Comparison of ENCODE assay signal across 3 cellular contexts in genomic region chr14:83251402-83251801, GRCh38.
TF ChIP-seq lines count a peak whose summit lies in the region.

No MANE protein-coding gene starts in this region.

TF ChIP-seq in SK-N-SH treated with all-trans-retinoic acid at 6 μM for 48 hours, 23 proteins besides CTCF, POLR2A, EP300 and RAD21:
- TF ChIP-seq CREB5 (CRISPR knock-in tag; IDR thresholded peaks at IDR 0.05; ENCODE audit: low read depth), result no peak
- no peak for TF ChIP-seq TSHZ2 (CRISPR knock-in tag; IDR thresholded peaks at IDR 0.05)
- no peak for TF ChIP-seq SNAI2 (CRISPR knock-in tag; IDR thresholded peaks at IDR 0.05)
- no peak for TF ChIP-seq CSRNP3 (CRISPR knock-in tag; IDR thresholded peaks at IDR 0.05)
- TF ChIP-seq ISL1 (CRISPR knock-in tag; IDR thresholded peaks at IDR 0.05), result peak; percentile 20; the same call in 1 of the 2 replicates
- TF ChIP-seq ZNF70 (CRISPR knock-in tag; IDR thresholded peaks at IDR 0.05), result no peak

TF ChIP-seq in SK-N-SH, 30 proteins besides CTCF, POLR2A, EP300 and RAD21:
- TF ChIP-seq TCF12 (IDR thresholded peaks at IDR 0.05), result no peak
- no peak for TF ChIP-seq POLR2AphosphoS5 (IDR thresholded peaks at IDR 0.05; ENCODE audit: low read depth, low read length)
- no peak for TF ChIP-seq MXI1 (IDR thresholded peaks at IDR 0.05; ENCODE audit: low read depth, low read length)
- no peak for TF ChIP-seq RCOR1 (IDR thresholded peaks at IDR 0.05; ENCODE audit: low read length)
- TF ChIP-seq IRF3 (IDR thresholded peaks at IDR 0.05; ENCODE audit: low read depth, low read length), result no peak
- no peak for TF ChIP-seq MAX (IDR thresholded peaks at IDR 0.05; ENCODE audit: low read depth)
- no peak for TF ChIP-seq ELF1 (IDR thresholded peaks at IDR 0.05)
- no peak for TF ChIP-seq FOXJ3 (CRISPR knock-in tag; IDR thresholded peaks at IDR 0.05)
- no peak for TF ChIP-seq SIN3A (IDR thresholded peaks at IDR 0.05; ENCODE audit: borderline replicate concordance, low read depth, low read length)
- TF ChIP-seq FOXM1 (IDR thresholded peaks at IDR 0.05; ENCODE audit: low read depth), result no peak
- no peak for TF ChIP-seq YY1 (IDR thresholded peaks at IDR 0.05; ENCODE audit: low read depth)
- TF ChIP-seq USF2 (IDR thresholded peaks at IDR 0.05; ENCODE audit: borderline replicate concordance, low read depth, low read length), result no peak
- TF ChIP-seq CHD2 (IDR thresholded peaks at IDR 0.05; ENCODE audit: low read length, partially characterized antibody), result no peak
- no peak for TF ChIP-seq TEAD4 (IDR thresholded peaks at IDR 0.05; ENCODE audit: borderline replicate concordance, insufficient read depth)
- no peak for TF ChIP-seq TAF1 (IDR thresholded peaks at IDR 0.05; ENCODE audit: borderline replicate concordance, low read depth, low read length)
- no peak for TF ChIP-seq PBX3 (IDR thresholded peaks at IDR 0.05)
- TF ChIP-seq NRF1 (IDR thresholded peaks at IDR 0.05; ENCODE audit: low read depth, low read length), result no peak
TF ChIP-seq in SK-N-SH: peak in this region for 0.

TF ChIP-seq in H1, 55 proteins besides CTCF, POLR2A, EP300 and RAD21:
- TF ChIP-seq CHD7 (IDR thresholded peaks at IDR 0.05; ENCODE audit: insufficient replicate concordance, low read length) (no peak), SP4 (IDR thresholded peaks at IDR 0.05; ENCODE audit: low read length) (no peak), GTF2F1 (IDR thresholded peaks at IDR 0.05; ENCODE audit: borderline replicate concordance, low read depth, low read length) (no peak), BCL11A (IDR thresholded peaks at IDR 0.05; ENCODE audit: low read depth in 2 of 2, low read length in 2 of 2) (no peak)
TF ChIP-seq in H1: peak in this region for 0.
